Comparison of ENCODE assay signal across 1 cellular context in the genomic region with DNA sequence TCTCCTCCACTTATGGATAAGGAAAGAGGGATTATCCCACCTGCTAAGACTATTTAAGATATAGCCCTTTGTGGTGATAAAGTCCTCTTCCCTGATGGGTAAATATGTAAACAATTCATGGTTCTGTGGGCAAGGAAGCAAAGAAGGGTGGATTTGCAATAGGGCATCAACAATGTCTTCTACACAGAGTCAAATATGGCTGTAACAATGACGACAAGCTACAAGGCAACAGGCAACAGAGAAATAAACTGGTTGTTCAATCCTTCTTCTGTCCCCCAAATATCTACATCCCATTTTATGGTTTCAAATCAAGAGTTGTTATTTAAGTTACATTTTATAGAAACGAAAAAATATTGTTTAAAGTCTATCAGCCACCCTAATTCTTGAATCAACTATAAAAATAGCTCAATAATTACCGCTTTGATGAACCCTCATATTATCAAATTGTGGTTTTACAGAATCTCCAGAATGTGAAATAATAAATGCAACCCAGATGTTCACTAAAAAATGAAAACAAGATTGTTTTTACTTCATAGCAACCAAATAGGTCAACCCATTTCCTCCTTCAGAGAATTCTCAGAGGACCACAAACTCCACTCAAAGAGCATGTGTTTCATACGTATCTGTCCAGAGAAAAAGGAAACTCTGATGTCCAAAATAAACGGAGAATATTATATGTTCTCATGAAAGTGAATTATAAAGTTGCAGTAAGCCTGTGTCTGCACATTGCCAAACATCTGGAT.
TF ChIP-seq lines count a peak whose summit lies in the region.

No MANE protein-coding gene starts in this region.

TF ChIP-seq in SK-N-SH, 30 proteins besides CTCF, POLR2A, EP300 and RAD21 (continued from another document):
- TF ChIP-seq, protein P1, sequence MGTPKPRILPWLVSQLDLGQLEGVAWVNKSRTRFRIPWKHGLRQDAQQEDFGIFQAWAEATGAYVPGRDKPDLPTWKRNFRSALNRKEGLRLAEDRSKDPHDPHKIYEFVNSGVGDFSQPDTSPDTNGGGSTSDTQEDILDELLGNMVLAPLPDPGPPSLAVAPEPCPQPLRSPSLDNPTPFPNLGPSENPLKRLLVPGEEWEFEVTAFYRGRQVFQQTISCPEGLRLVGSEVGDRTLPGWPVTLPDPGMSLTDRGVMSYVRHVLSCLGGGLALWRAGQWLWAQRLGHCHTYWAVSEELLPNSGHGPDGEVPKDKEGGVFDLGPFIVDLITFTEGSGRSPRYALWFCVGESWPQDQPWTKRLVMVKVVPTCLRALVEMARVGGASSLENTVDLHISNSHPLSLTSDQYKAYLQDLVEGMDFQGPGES (IDR thresholded peaks at IDR 0.05; ENCODE audit: low read depth, low read length), result no peak
- TF ChIP-seq MXI1 (IDR thresholded peaks at IDR 0.05; ENCODE audit: low read depth, low read length), result no peak
- TF ChIP-seq TEAD4 (IDR thresholded peaks at IDR 0.05; ENCODE audit: borderline replicate concordance, insufficient read depth), result no peak
- TF ChIP-seq TAF1 (IDR thresholded peaks at IDR 0.05; ENCODE audit: borderline replicate concordance, low read depth, low read length), result no peak
- TF ChIP-seq, protein P2, sequence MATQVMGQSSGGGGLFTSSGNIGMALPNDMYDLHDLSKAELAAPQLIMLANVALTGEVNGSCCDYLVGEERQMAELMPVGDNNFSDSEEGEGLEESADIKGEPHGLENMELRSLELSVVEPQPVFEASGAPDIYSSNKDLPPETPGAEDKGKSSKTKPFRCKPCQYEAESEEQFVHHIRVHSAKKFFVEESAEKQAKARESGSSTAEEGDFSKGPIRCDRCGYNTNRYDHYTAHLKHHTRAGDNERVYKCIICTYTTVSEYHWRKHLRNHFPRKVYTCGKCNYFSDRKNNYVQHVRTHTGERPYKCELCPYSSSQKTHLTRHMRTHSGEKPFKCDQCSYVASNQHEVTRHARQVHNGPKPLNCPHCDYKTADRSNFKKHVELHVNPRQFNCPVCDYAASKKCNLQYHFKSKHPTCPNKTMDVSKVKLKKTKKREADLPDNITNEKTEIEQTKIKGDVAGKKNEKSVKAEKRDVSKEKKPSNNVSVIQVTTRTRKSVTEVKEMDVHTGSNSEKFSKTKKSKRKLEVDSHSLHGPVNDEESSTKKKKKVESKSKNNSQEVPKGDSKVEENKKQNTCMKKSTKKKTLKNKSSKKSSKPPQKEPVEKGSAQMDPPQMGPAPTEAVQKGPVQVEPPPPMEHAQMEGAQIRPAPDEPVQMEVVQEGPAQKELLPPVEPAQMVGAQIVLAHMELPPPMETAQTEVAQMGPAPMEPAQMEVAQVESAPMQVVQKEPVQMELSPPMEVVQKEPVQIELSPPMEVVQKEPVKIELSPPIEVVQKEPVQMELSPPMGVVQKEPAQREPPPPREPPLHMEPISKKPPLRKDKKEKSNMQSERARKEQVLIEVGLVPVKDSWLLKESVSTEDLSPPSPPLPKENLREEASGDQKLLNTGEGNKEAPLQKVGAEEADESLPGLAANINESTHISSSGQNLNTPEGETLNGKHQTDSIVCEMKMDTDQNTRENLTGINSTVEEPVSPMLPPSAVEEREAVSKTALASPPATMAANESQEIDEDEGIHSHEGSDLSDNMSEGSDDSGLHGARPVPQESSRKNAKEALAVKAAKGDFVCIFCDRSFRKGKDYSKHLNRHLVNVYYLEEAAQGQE (IDR thresholded peaks at IDR 0.05; ENCODE audit: low read depth, low read length), result no peak
- peak; percentile 45; the same call in 1 of the 2 replicates for TF ChIP-seq POLR2AphosphoS5 (IDR thresholded peaks at IDR 0.05; ENCODE audit: low read depth, low read length)
- no peak for TF ChIP-seq GATA2 (CRISPR knock-in tag; IDR thresholded peaks at IDR 0.05)
- TF ChIP-seq, protein P3, sequence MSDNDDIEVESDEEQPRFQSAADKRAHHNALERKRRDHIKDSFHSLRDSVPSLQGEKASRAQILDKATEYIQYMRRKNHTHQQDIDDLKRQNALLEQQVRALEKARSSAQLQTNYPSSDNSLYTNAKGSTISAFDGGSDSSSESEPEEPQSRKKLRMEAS (IDR thresholded peaks at IDR 0.05; ENCODE audit: low read depth), result 0 out of 2 replicates have a peak, but pooled peaks have one; percentile 21
- TF ChIP-seq RCOR1 (IDR thresholded peaks at IDR 0.05; ENCODE audit: low read length), result no peak
- TF ChIP-seq JUND (IDR thresholded peaks at IDR 0.05), result no peak
- TF ChIP-seq, protein P4, sequence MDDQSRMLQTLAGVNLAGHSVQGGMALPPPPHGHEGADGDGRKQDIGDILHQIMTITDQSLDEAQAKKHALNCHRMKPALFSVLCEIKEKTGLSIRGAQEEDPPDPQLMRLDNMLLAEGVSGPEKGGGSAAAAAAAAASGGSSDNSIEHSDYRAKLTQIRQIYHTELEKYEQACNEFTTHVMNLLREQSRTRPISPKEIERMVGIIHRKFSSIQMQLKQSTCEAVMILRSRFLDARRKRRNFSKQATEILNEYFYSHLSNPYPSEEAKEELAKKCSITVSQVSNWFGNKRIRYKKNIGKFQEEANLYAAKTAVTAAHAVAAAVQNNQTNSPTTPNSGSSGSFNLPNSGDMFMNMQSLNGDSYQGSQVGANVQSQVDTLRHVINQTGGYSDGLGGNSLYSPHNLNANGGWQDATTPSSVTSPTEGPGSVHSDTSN (IDR thresholded peaks at IDR 0.05), result no peak
TF ChIP-seq in SK-N-SH: peak in this region for 4.
